In genomic region chr21:28277324-28277723, GRCh38 we compare ENCODE assay signal across 1 cellular context.
TF ChIP-seq lines count a peak whose summit lies in the region.

No MANE protein-coding gene starts in this region.

TF ChIP-seq in HepG2, 621 proteins besides CTCF, POLR2A, EP300 and RAD21 (continued from another document):
- TF ChIP-seq E2F2 (CRISPR knock-in tag; IDR thresholded peaks at IDR 0.05; ENCODE audit: borderline replicate concordance) (no peak), ZNF121 (CRISPR knock-in tag; IDR thresholded peaks at IDR 0.05) (no peak), RARA (CRISPR knock-in tag; IDR thresholded peaks at IDR 0.05) (no peak), SRSF1 (optimal IDR thresholded peaks at IDR 0.05; ENCODE audit: low read depth, low read length) (no peak), KDM4B (CRISPR knock-in tag; IDR thresholded peaks at IDR 0.05) (no peak), CEBPB (IDR thresholded peaks at IDR 0.05; ENCODE audit: borderline replicate concordance, low read depth, low read length) (peak; percentile 55; the same call in 1 of the 2 replicates), ZMYM3 (CRISPR knock-in tag; IDR thresholded peaks at IDR 0.05) (no peak)
